In genomic region chr5:116068028-116068632, GRCh38 we compare ENCODE assay signal across 8 cellular contexts. TPM values are rescaled to one million over a fixed set of nuclear protein-coding genes. Genes with fewer than 3 reads are reported as not detected.
A peak's percentile ranks its signal among the peaks of the same experiment; 100 is the strongest.
DNase-seq lines count a peak whose midpoint lies in the region; ATAC-seq and TF ChIP-seq lines count a peak whose summit lies in the region.

No MANE protein-coding gene starts in this region.

- DNase-seq in stimulated activated CD4-positive, alpha-beta T cell treated with anti-CD3 and anti-CD28 coated beads, Interleukin-4, amount 100 ng/mL, for 24 hours: peak; percentile 55
- DNase-seq in stimulated activated CD4-positive, alpha-beta T cell treated with anti-CD3 and anti-CD28 coated beads, Interleukin-4, amount 100 ng/mL, for 1 hour: no peak
- DNase-seq in cerebellar cortex (ENCODE audit: low spot score): peak; percentile 61
- DNase-seq in lung (ENCODE audit: low spot score): peak; percentile 35

- no peaks in the 10 kb centered on the region for H4K20me1 ChIP-seq in OCI-LY1 (ENCODE audit: insufficient read depth, low read length)

- no peaks in the 10 kb centered on the region for H3K9me2 ChIP-seq in OCI-LY1 (ENCODE audit: low read depth, low read length)

- no peaks in the 10 kb centered on the region for H3F3A ChIP-seq in OCI-LY1 (ENCODE audit: insufficient read depth, low read length)

- H3K4me1 ChIP-seq in OCI-LY1 (ENCODE audit: insufficient read depth, low read length, severe bottlenecking) (no peaks in the 10 kb centered on the region), lung (ENCODE audit: control insufficient read depth in 2 of 2, insufficient read depth in 2 of 2, low read length in 2 of 2) (no peaks in the 10 kb centered on the region)

- H3K27me3 ChIP-seq in OCI-LY1 (ENCODE audit: insufficient read depth, low read length): no peaks in the 10 kb centered on the region
- H3K27me3 ChIP-seq in lung (ENCODE audit: control insufficient read depth, insufficient read depth): no peaks in the 10 kb centered on the region

- no peaks in the 10 kb centered on the region for H3K79me2 ChIP-seq in OCI-LY1 (ENCODE audit: insufficient read depth, low read length)

- H3K4me3 ChIP-seq in OCI-LY1 (ENCODE audit: low read depth, low read length, poor library complexity, severe bottlenecking): no peak overlapping the region
- H3K4me3 ChIP-seq in lung: no peak overlapping the region

- H3K9ac ChIP-seq in OCI-LY1 (ENCODE audit: low read length): no peak overlapping the region

- ATAC-seq in HG02852 (IDR thresholded peaks at IDR 0.05; ENCODE audit: unreplicated experiment) (peak; percentile 62), lung (ENCODE audit: insufficient read depth, low FRiP score) (peak; percentile 53), HG03108 (IDR thresholded peaks at IDR 0.05; ENCODE audit: unreplicated experiment) (no peak), HG02884 (IDR thresholded peaks at IDR 0.05; ENCODE audit: unreplicated experiment) (no peak)

- H3K36me3 ChIP-seq in OCI-LY1 (ENCODE audit: insufficient read depth, low read length): no peaks in the 10 kb centered on the region
- no peaks in the 10 kb centered on the region for H3K36me3 ChIP-seq in lung (ENCODE audit: control insufficient read depth in 2 of 2, insufficient read depth in 2 of 2, low read length in 2 of 2)

- H2AFZ ChIP-seq in OCI-LY1 (ENCODE audit: low read length): no peak overlapping the region

- H3K27ac ChIP-seq in OCI-LY1 (ENCODE audit: low read depth, low read length, poor library complexity, severe bottlenecking) (no peak overlapping the region), lung (ENCODE audit: low read depth in 1 of 2, low read length in 1 of 2) (no peak overlapping the region)

- peak; percentile 85 for TF ChIP-seq CTCF in OCI-LY1 (IDR thresholded peaks at IDR 0.05; ENCODE audit: low read length)
- no peak for TF ChIP-seq CTCF in lung (IDR thresholded peaks at IDR 0.05; ENCODE audit: control extremely low read depth, extremely low read depth)

- 20 to 31% methylated on average over 4 of the region's 4 CpGs for WGBS in lung, 2 donors

- no peak overlapping the region for H3K4me2 ChIP-seq in OCI-LY1 (ENCODE audit: low read length)

- H3K9me3 ChIP-seq in OCI-LY1 (ENCODE audit: low read length) (no peaks in the 10 kb centered on the region), lung (ENCODE audit: control insufficient read depth in 2 of 2, insufficient read depth in 1 of 2, low read length in 1 of 2) (peaks cover 0 to 1% of the 10 kb centered on the region in 2 donors)

RNA-seq across cellular contexts. Expression of gene COMMD10, which starts 16.7 kb away (rescaled TPM):
- 10 to 100 TPM; 27.7 to 66.0 TPM for total RNA-seq in lung
- polyA plus RNA-seq in lung: 10 to 100 TPM; 17.2 to 21.7 TPM

RNA-seq across cellular contexts. Expression of gene ARL14EPL, which starts 35.9 kb away (rescaled TPM):
- total RNA-seq in lung: not detected
- polyA plus RNA-seq in lung: under 1 TPM in 1 of 2 donors, not detected in 1; 0.10 TPM

Comparison
In these comparisons a context has a peak if more than half of its experiments do, and no peak if none do; other contexts are left out.
1. ATAC-seq: peak in HG02852 (single experiment) and lung (single experiment); none in HG03108 (single experiment) and HG02884 (single experiment).